In genomic region chr14:21860172-21860571, GRCh38 we compare ENCODE assay signal across 8 cellular contexts.
A peak's percentile ranks its signal among the peaks of the same experiment; 100 is the strongest.
DNase-seq lines count a peak whose midpoint lies in the region; ATAC-seq and TF ChIP-seq lines count a peak whose summit lies in the region.

No MANE protein-coding gene starts in this region.

- H2AFZ ChIP-seq in SU-DHL-6 (ENCODE audit: low read depth, low read length, severe bottlenecking), result no peak overlapping the region

- TF ChIP-seq POLR2A in tibial nerve (IDR thresholded peaks at IDR 0.05), result no peak

- H3K9ac ChIP-seq in SU-DHL-6 (ENCODE audit: low read length), result no peak overlapping the region

- H3K9me2 ChIP-seq in SU-DHL-6 (replicated peaks; ENCODE audit: insufficient read depth, low read length), result no peaks in the 10 kb centered on the region

- TF ChIP-seq CTCF in SU-DHL-6 (IDR thresholded peaks at IDR 0.05; ENCODE audit: insufficient read depth, low read length, poor library complexity, severe bottlenecking) (peak; percentile 83), epithelial cell of esophagus (IDR thresholded peaks at IDR 0.05; ENCODE audit: insufficient read depth, low read depth, low read length, missing control alignments) (peak; percentile 33), tibial nerve (IDR thresholded peaks at IDR 0.05) (no peak)

- H3K27ac ChIP-seq in SU-DHL-6 (ENCODE audit: low read depth, low read length), result no peak overlapping the region
- no peak overlapping the region for H3K27ac ChIP-seq in tibial nerve

- no peaks in the 10 kb centered on the region for H4K20me1 ChIP-seq in SU-DHL-6 (ENCODE audit: low read depth, low read length)

- H3K79me2 ChIP-seq in SU-DHL-6 (ENCODE audit: insufficient read depth, low read length), result no peaks in the 10 kb centered on the region

- WGBS in tibial nerve, 2 donors, result 62 to 75% methylated on average over 3 of the region's 3 CpGs

- DNase-seq in stimulated activated CD4-positive, alpha-beta T cell treated with anti-CD3 and anti-CD28 coated beads, Interleukin-15, amount 100 ng/mL, for 24 hours, result peak; percentile 50
- no peak for DNase-seq in stimulated activated CD4-positive, alpha-beta T cell treated with anti-CD3 and anti-CD28 coated beads, Interleukin-4, amount 100 ng/mL, for 1 hour
- DNase-seq in epithelial cell of esophagus (ENCODE audit: low read depth) (peak; percentile 47), tibial nerve (ENCODE audit: low spot score in 2 of 2) (no peak), KG1 (lab: John Stamatoyannopoulos, UW) (no peak)

- no peaks in the 10 kb centered on the region for H3K27me3 ChIP-seq in SU-DHL-6 (ENCODE audit: low read length)
- H3K27me3 ChIP-seq in tibial nerve, result no peaks in the 10 kb centered on the region

- no peak for TF ChIP-seq EP300 in tibial nerve (IDR thresholded peaks at IDR 0.05)

- ATAC-seq in HG03565 (IDR thresholded peaks at IDR 0.05; ENCODE audit: unreplicated experiment), result no peak
- ATAC-seq in HG02840 (IDR thresholded peaks at IDR 0.05; ENCODE audit: low FRiP score, unreplicated experiment), result no peak

- no peaks in the 10 kb centered on the region for H3K9me3 ChIP-seq in SU-DHL-6 (ENCODE audit: insufficient read depth, low read length)
- no peaks in the 10 kb centered on the region for H3K9me3 ChIP-seq in tibial nerve

- H3K36me3 ChIP-seq in SU-DHL-6 (ENCODE audit: low read length) (no peaks in the 10 kb centered on the region), tibial nerve (no peaks in the 10 kb centered on the region)

- no peaks in the 10 kb centered on the region for H3K4me1 ChIP-seq in tibial nerve

- H3K4me3 ChIP-seq in SU-DHL-6 (ENCODE audit: insufficient read depth, low read length, poor library complexity, severe bottlenecking), result no peak overlapping the region
- no peak overlapping the region for H3K4me3 ChIP-seq in epithelial cell of esophagus (ENCODE audit: low read length)
- H3K4me3 ChIP-seq in tibial nerve, result no peak overlapping the region

- no peak overlapping the region for H3K4me2 ChIP-seq in SU-DHL-6 (ENCODE audit: low read depth, low read length, poor library complexity, severe bottlenecking)

- H3F3A ChIP-seq in SU-DHL-6 (ENCODE audit: insufficient read depth), result no peaks in the 10 kb centered on the region

Comparison
In these comparisons a context has a peak if more than half of its experiments do, and no peak if none do; other contexts are left out.
1. DNase-seq: peak in stimulated activated CD4-positive, alpha-beta T cell treated with anti-CD3 and anti-CD28 coated beads, Interleukin-15, amount 100 ng/mL, for 24 hours (single experiment) and epithelial cell of esophagus (single experiment); none in stimulated activated CD4-positive, alpha-beta T cell treated with anti-CD3 and anti-CD28 coated beads, Interleukin-4, amount 100 ng/mL, for 1 hour (single experiment), tibial nerve (0 of 2) and KG1 (single experiment).
2. CTCF ChIP-seq: peak in SU-DHL-6 (single experiment) and epithelial cell of esophagus (single experiment); none in tibial nerve (0 of 5).